10 cellular contexts compared by ENCODE assay signal in genomic region chr14:36657409-36658090, GRCh38. TPM values are rescaled to one million over a fixed set of nuclear protein-coding genes. Genes with fewer than 3 reads are reported as not detected.
DNase-seq lines count a peak whose midpoint lies in the region; ATAC-seq lines count a peak whose summit lies in the region.
"Had no signal": no experiment of that assay in that cellular context is flagged by ENCODE, and none has a peak within 500 bp of the region (broad histone marks: within the 10 kb centered on the region; RNA-seq: fewer than 3 reads in every experiment).

No MANE protein-coding gene starts in this region.

- no peak overlapping the region for H3K4me3 ChIP-seq in Karpas-422 (ENCODE audit: low read length)

- peaks cover 20% of the 10 kb centered on the region for H3K36me3 Mint-ChIP-seq in stimulated activated effector memory CD8-positive, alpha-beta T cell treated with anti-CD3 and anti-CD28 coated beads, Interleukin-12 subunit alpha, Interleukin-12 subunit beta, amount 100 ng/mL, for 72 hours

- no peak overlapping the region for H3K4me3 Mint-ChIP-seq in stimulated activated effector memory CD8-positive, alpha-beta T cell treated with anti-CD3 and anti-CD28 coated beads, Interleukin-12 subunit alpha, Interleukin-12 subunit beta, amount 100 ng/mL, for 72 hours

- no peak overlapping the region for H3K9ac ChIP-seq in Karpas-422 (ENCODE audit: low read length)

- peaks cover 28% of the 10 kb centered on the region for H3K4me1 Mint-ChIP-seq in stimulated activated effector memory CD8-positive, alpha-beta T cell treated with anti-CD3 and anti-CD28 coated beads, Interleukin-12 subunit alpha, Interleukin-12 subunit beta, amount 100 ng/mL, for 72 hours

- no peak overlapping the region for H2AFZ ChIP-seq in Karpas-422 (ENCODE audit: low read length)

- H3K27me3 ChIP-seq in Karpas-422 (ENCODE audit: low read length): no peaks in the 10 kb centered on the region

- no peaks in the 10 kb centered on the region for H4K20me1 ChIP-seq in Karpas-422 (ENCODE audit: insufficient read depth, low read depth, low read length)

- no peak overlapping the region for H3K27ac Mint-ChIP-seq in stimulated activated effector memory CD8-positive, alpha-beta T cell treated with anti-CD3 and anti-CD28 coated beads, Interleukin-12 subunit alpha, Interleukin-12 subunit beta, amount 100 ng/mL, for 72 hours

- DNase-seq in DMS79 treated with DMSO at 0.1 percent for 48 hours (lab: John Stamatoyannopoulos, UW) (peak; percentile 93), NCI-H526 treated with DMSO at 0.1 percent for 48 hours (lab: John Stamatoyannopoulos, UW) (peak; percentile 5), fibroblast of gingiva (ENCODE audit: low read depth) (peak; percentile 94), sciatic nerve (ENCODE audit: low spot score) (peak; percentile 65), glomerular visceral epithelial cell (ENCODE audit: extremely low spot score) (no peak), Karpas-422 (no peak)
- no peak for DNase-seq in stimulated activated CD4-positive, alpha-beta T cell treated with anti-CD3 and anti-CD28 coated beads, Interleukin-4, amount 100 ng/mL, for 1 hour
- no peak for DNase-seq in stimulated activated effector memory CD8-positive, alpha-beta T cell treated with anti-CD3 and anti-CD28 coated beads, Interleukin-12 subunit alpha, Interleukin-12 subunit beta, amount 100 ng/mL, for 72 hours (ENCODE audit: low spot score in 2 of 2)
- DNase-seq: amygdala had no signal

- no peaks in the 10 kb centered on the region for H3K9me2 ChIP-seq in Karpas-422 (replicated peaks; ENCODE audit: insufficient read depth, low read length)

- peaks cover 10% of the 10 kb centered on the region for H3K4me1 ChIP-seq in Karpas-422 (ENCODE audit: low read length)

- H3K79me2 ChIP-seq in Karpas-422 (ENCODE audit: low read length): no peaks in the 10 kb centered on the region

- no peaks in the 10 kb centered on the region for H3K9me3 ChIP-seq in Karpas-422 (ENCODE audit: low read length)

- no peaks in the 10 kb centered on the region for H3K9me3 Mint-ChIP-seq in stimulated activated effector memory CD8-positive, alpha-beta T cell treated with anti-CD3 and anti-CD28 coated beads, Interleukin-12 subunit alpha, Interleukin-12 subunit beta, amount 100 ng/mL, for 72 hours

- intact Hi-C loops in sciatic nerve (cut with DNase I): no loop called here

- H3K36me3 ChIP-seq in Karpas-422 (ENCODE audit: insufficient read depth, low read length): no peaks in the 10 kb centered on the region

- H3K4me2 ChIP-seq in Karpas-422 (ENCODE audit: low read depth, low read length, poor library complexity, severe bottlenecking): no peak overlapping the region

- peak; percentile 29 for ATAC-seq in sciatic nerve
- no peak for ATAC-seq in stimulated activated effector memory CD8-positive, alpha-beta T cell treated with anti-CD3 and anti-CD28 coated beads, Interleukin-12 subunit alpha, Interleukin-12 subunit beta, amount 100 ng/mL, for 72 hours

- no peak overlapping the region for H3K27ac ChIP-seq in Karpas-422 (ENCODE audit: low read length)
- H3K27ac ChIP-seq: skin epidermis had no signal

RNA-seq across cellular contexts. Expression of gene PAX9, which starts 4.1 kb away (rescaled TPM):
- 5.3 TPM for total RNA-seq in sciatic nerve
- not detected in 2 replicates for total RNA-seq in Karpas-422 (2014; rRNA removed; shearing (Covaris generic); ENCODE audit: low replicate concordance)

Comparison
In these comparisons a context has a peak if more than half of its experiments do, and no peak if none do; other contexts are left out.
1. DNase-seq: peak in DMS79 treated with DMSO at 0.1 percent for 48 hours (single experiment), NCI-H526 treated with DMSO at 0.1 percent for 48 hours (single experiment), fibroblast of gingiva (single experiment) and sciatic nerve (single experiment); none in stimulated activated CD4-positive, alpha-beta T cell treated with anti-CD3 and anti-CD28 coated beads, Interleukin-4, amount 100 ng/mL, for 1 hour (single experiment), stimulated activated effector memory CD8-positive, alpha-beta T cell treated with anti-CD3 and anti-CD28 coated beads, Interleukin-12 subunit alpha, Interleukin-12 subunit beta, amount 100 ng/mL, for 72 hours (0 of 2), glomerular visceral epithelial cell (single experiment) and Karpas-422 (single experiment).